Comparison of ENCODE assay signal across 16 cellular contexts in genomic region chr3:159837725-159838124, GRCh38. TPM values are rescaled to one million over a fixed set of nuclear protein-coding genes. Genes with fewer than 3 reads are reported as not detected.
DNase-seq lines count a peak whose midpoint lies in the region; ATAC-seq and TF ChIP-seq lines count a peak whose summit lies in the region.
"Had no signal": no experiment of that assay in that cellular context is flagged by ENCODE, and none has a peak within 500 bp of the region (broad histone marks: within the 10 kb centered on the region; RNA-seq: fewer than 3 reads in every experiment).

No MANE protein-coding gene starts in this region.

- ATAC-seq in Right ventricle myocardium inferior (no peak), GM21390 (IDR thresholded peaks at IDR 0.05; ENCODE audit: unreplicated experiment) (no peak)
- ATAC-seq: Panc1 had no signal

- no peak overlapping the region for H3K4me2 ChIP-seq in neuronal stem cell (ENCODE audit: insufficient read depth, low read length, poor library complexity, severe bottlenecking)
- H3K4me2 ChIP-seq: KMS-11 had no signal

- H2AFZ ChIP-seq in neuronal stem cell (ENCODE audit: low read length) = no peak overlapping the region

- no peak overlapping the region for H3K14ac ChIP-seq in neuronal stem cell (ENCODE audit: low read length)

- peak overlapping the region; percentile 74 for H3K18ac ChIP-seq in neuronal stem cell (ENCODE audit: low read length)

- H3K27ac ChIP-seq in right atrium auricular region (peak overlapping the region; percentile 66 to 81), esophagus muscularis mucosa (replicated peaks in 1 of 4) (peak overlapping the region; percentile 72 to 82 (median 79)), neuronal stem cell (replicated peaks; ENCODE audit: low read length) (no peak overlapping the region), vagina (peak overlapping the region; percentile 48)
- H3K27ac ChIP-seq: KMS-11, WERI-Rb-1 had no signal

- TF ChIP-seq EP300 in esophagus muscularis mucosa (IDR thresholded peaks at IDR 0.05) = no peak

- H3K4me3 ChIP-seq in right atrium auricular region = no peak overlapping the region
- H3K4me3 ChIP-seq in esophagus muscularis mucosa = no peak overlapping the region
- no peak overlapping the region for H3K4me3 ChIP-seq in neuronal stem cell (ENCODE audit: low read length in 2 of 2)
- no peak overlapping the region for H3K4me3 ChIP-seq in vagina

- H3K9me3 ChIP-seq in right atrium auricular region = no peaks in the 10 kb centered on the region
- no peaks in the 10 kb centered on the region for H3K9me3 ChIP-seq in esophagus muscularis mucosa
- H3K9me3 ChIP-seq in neuronal stem cell (replicated peaks in 1 of 2; ENCODE audit: control insufficient read depth in 2 of 2, insufficient read depth in 1 of 2, low read depth in 1 of 2, low read length in 2 of 2) = no peaks in the 10 kb centered on the region
- H3K9me3 ChIP-seq in vagina = no peaks in the 10 kb centered on the region

- no peaks in the 10 kb centered on the region for H3K36me3 ChIP-seq in right atrium auricular region
- no peaks in the 10 kb centered on the region for H3K36me3 ChIP-seq in esophagus muscularis mucosa
- H3K36me3 ChIP-seq in neuronal stem cell (replicated peaks in 1 of 2; ENCODE audit: control insufficient read depth in 2 of 2, insufficient read depth in 2 of 2, low read length in 2 of 2) = no peaks in the 10 kb centered on the region
- no peaks in the 10 kb centered on the region for H3K36me3 ChIP-seq in vagina
- H3K36me3 ChIP-seq: WERI-Rb-1 had no signal

- no peak overlapping the region for H4K8ac ChIP-seq in neuronal stem cell (ENCODE audit: low read depth, low read length)

- no peak overlapping the region for H2BK15ac ChIP-seq in neuronal stem cell (ENCODE audit: low read length)

- H4K91ac ChIP-seq in neuronal stem cell (ENCODE audit: low read depth, low read length, poor library complexity) = no peak overlapping the region

- H2BK12ac ChIP-seq in neuronal stem cell (ENCODE audit: low read length) = no peak overlapping the region

- H3K27me3 ChIP-seq in right atrium auricular region (no peaks in the 10 kb centered on the region), esophagus muscularis mucosa (no peaks in the 10 kb centered on the region), neuronal stem cell (ENCODE audit: control insufficient read depth in 3 of 3, insufficient read depth in 3 of 3, low read depth in 1 of 3, low read length in 3 of 3) (no peaks in the 10 kb centered on the region), vagina (no peaks in the 10 kb centered on the region)

- TF ChIP-seq CTCF in right atrium auricular region (IDR thresholded peaks at IDR 0.05) = no peak
- no peak for TF ChIP-seq CTCF in esophagus muscularis mucosa (IDR thresholded peaks at IDR 0.05)
- no peak for TF ChIP-seq CTCF in vagina (IDR thresholded peaks at IDR 0.05)

- no peak for TF ChIP-seq POLR2A in esophagus muscularis mucosa (IDR thresholded peaks at IDR 0.05; ENCODE audit: low read depth)
- TF ChIP-seq POLR2A in vagina (IDR thresholded peaks at IDR 0.05) = no peak

- 62% methylated on average over 3 of the region's 3 CpGs for WGBS in esophagus muscularis mucosa
- no CpG with 5 or more reads among the region's 3 CpGs for WGBS in neuronal stem cell (ENCODE audit: extremely low coverage in 2 of 2, insufficient read length in 2 of 2, insufficient replicate concordance in 1 of 2), 2 donors

- H3K4me1 ChIP-seq in right atrium auricular region (peaks cover 0 to 38% of the 10 kb centered on the region in 2 donors), esophagus muscularis mucosa (peaks cover 54 to 80% (median 73%) of the 10 kb centered on the region in 4 donors), neuronal stem cell (ENCODE audit: control insufficient read depth in 2 of 2, insufficient read depth in 1 of 2, low read depth in 1 of 2, low read length in 2 of 2) (peaks cover 7 to 10% of the 10 kb centered on the region in 2 donors), vagina (peaks cover 17% of the 10 kb centered on the region)

- no peak overlapping the region for H2BK120ac ChIP-seq in neuronal stem cell (ENCODE audit: low read depth, low read length)

- no peak overlapping the region for H2AK5ac ChIP-seq in neuronal stem cell (ENCODE audit: low read depth, low read length)

- no peak overlapping the region for H2BK5ac ChIP-seq in neuronal stem cell (ENCODE audit: low read length)

- no peak overlapping the region for H3K4ac ChIP-seq in neuronal stem cell (ENCODE audit: low read length)

- H3K79me1 ChIP-seq in neuronal stem cell (ENCODE audit: low read depth, low read length) = no peaks in the 10 kb centered on the region

- H3K23ac ChIP-seq in neuronal stem cell (ENCODE audit: low read depth, low read length, poor library complexity) = no peak overlapping the region

- H3K9ac ChIP-seq in neuronal stem cell (ENCODE audit: low read depth, low read length, poor library complexity) = no peak overlapping the region
- H3K9ac ChIP-seq: KMS-11 had no signal

- intact Hi-C loops in Right ventricle myocardium inferior (cut with DNase I) = loop anchor here (2.0 kb wide), 1 partner anchor 15 kb away; no protein-coding TSS in a partner anchor
- intact Hi-C loops in esophagus muscularis mucosa (cut with DNase I) = no loop called here
- intact Hi-C loops in vagina (cut with DNase I) = no loop called here

- DNase-seq in right atrium auricular region (ENCODE audit: low spot score) (no peak), Right ventricle myocardium inferior (ENCODE audit: missing footprints) (no peak), esophagus muscularis mucosa (ENCODE audit: extremely low spot score) (no peak), neuronal stem cell (ENCODE audit: low spot score) (no peak), vagina (ENCODE audit: extremely low spot score in 2 of 2) (no peak), GM03348 (ENCODE audit: low spot score) (no peak)
- DNase-seq in activated naive CD4-positive, alpha-beta T cell treated with Interleukin-2 at 50 U/mL for 16 hours = no peak
- DNase-seq: CD4-positive, alpha-beta T cell; DMS79; NCI-H1105 treated with DMSO at 0.1 percent for 48 hours; NCI-H774; WERI-Rb-1 had no signal

RNA-seq across cellular contexts. Expression of gene SCHIP1, which starts 1.9 kb away (rescaled TPM):
- total RNA-seq in right atrium auricular region (10 to 100 TPM; 88.7 to 96.5 TPM), Right ventricle myocardium inferior (55.5 TPM), esophagus muscularis mucosa (10 to 100 TPM; 10.8 to 23.5 (median 14.3) TPM), vagina (17.7 TPM)
- polyA plus RNA-seq in neuronal stem cell (2013, experiment 1 of 2) = 31.0 TPM
- polyA plus RNA-seq in neuronal stem cell (2013, experiment 2 of 2) = 31.4 TPM
- total RNA-seq: activated T-helper 1 cell treated with anti-CD3 and anti-CD28 coated beads, Interleukin-12 subunit alpha, Interleukin-12 subunit beta, Interleukin-2, Interleukin-4 antibody, amounts not matched to agents 30 ng/mL and 10 ng/mL and 1 ng/mL, durations not matched to agents 14 hours and 24 hours and 36 hours; CD4-positive, alpha-beta T cell had no signal
